ENCODE assay signal across 1 cellular context in genomic region chr15:71549100-71549499, GRCh38.
TF ChIP-seq lines count a peak whose summit lies in the region.

No MANE protein-coding gene starts in this region.

TF ChIP-seq in H1, 55 proteins besides CTCF, POLR2A, EP300 and RAD21:
- no peak for TF ChIP-seq JUN (IDR thresholded peaks at IDR 0.05; ENCODE audit: low read depth, low read length)
- no peak for TF ChIP-seq RFX5 (IDR thresholded peaks at IDR 0.05; ENCODE audit: borderline replicate concordance, low read depth, low read length)
- no peak for TF ChIP-seq GABPA (IDR thresholded peaks at IDR 0.05; ENCODE audit: borderline replicate concordance, insufficient read depth, low read length)
- TF ChIP-seq NRF1 (IDR thresholded peaks at IDR 0.05; ENCODE audit: low read depth, low read length), result no peak
- no peak for TF ChIP-seq CBX5 (IDR thresholded peaks at IDR 0.05; ENCODE audit: low read depth, low read length)
- TF ChIP-seq RXRA (IDR thresholded peaks at IDR 0.05; ENCODE audit: insufficient read depth, low read depth, low read length), result no peak
- TF ChIP-seq CTBP2 (IDR thresholded peaks at IDR 0.05; ENCODE audit: borderline replicate concordance, insufficient read depth, insufficient read length, low read length), result no peak
- TF ChIP-seq HDAC6 (IDR thresholded peaks at IDR 0.05; ENCODE audit: low read depth, low read length), result no peak
- TF ChIP-seq USF2 (IDR thresholded peaks at IDR 0.05; ENCODE audit: low read length), result no peak
- no peak for TF ChIP-seq POLR2AphosphoS5 (IDR thresholded peaks at IDR 0.05; ENCODE audit: low read depth, low read length)
- no peak for TF ChIP-seq SRF (IDR thresholded peaks at IDR 0.05; ENCODE audit: low read depth, low read length)
- TF ChIP-seq ZNF274 (IDR thresholded peaks at IDR 0.05; ENCODE audit: borderline replicate concordance, extremely low read depth, low read length), result no peak
- TF ChIP-seq KDM1A (IDR thresholded peaks at IDR 0.05; ENCODE audit: borderline replicate concordance, low read length), result no peak
- no peak for TF ChIP-seq CEBPB (IDR thresholded peaks at IDR 0.05; ENCODE audit: low read depth, low read length)
- no peak for TF ChIP-seq BACH1 (IDR thresholded peaks at IDR 0.05; ENCODE audit: low read length)
- no peak for TF ChIP-seq E2F6 (IDR thresholded peaks at IDR 0.05)
- TF ChIP-seq FOSL1 (IDR thresholded peaks at IDR 0.05; ENCODE audit: insufficient read depth, low read depth, low read length), result no peak
TF ChIP-seq in H1: peak in this region for 0.
